Comparison of ENCODE assay signal across 1 cellular context in the genomic region with DNA sequence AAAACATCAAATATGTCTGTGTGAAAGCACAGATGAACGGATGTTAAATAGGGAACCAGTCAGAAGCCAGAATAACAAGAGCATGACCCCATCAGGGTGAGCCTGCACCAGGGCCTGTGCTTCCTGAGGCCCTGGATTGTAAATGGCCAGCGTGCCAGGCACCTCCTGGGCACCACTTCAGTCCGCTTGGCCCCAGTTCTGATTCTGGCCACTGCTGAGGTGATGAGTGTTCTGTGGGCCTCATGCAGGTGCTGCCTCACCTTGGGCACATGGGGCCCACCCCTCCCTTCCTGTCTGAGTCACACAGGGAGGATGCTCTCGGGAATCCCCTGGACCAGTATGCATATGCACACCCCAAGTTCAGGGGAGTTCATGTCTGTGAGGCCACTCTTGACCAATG.
TF ChIP-seq lines count a peak whose summit lies in the region.

No MANE protein-coding gene starts in this region.

TF ChIP-seq in HepG2, 621 proteins besides CTCF, POLR2A, EP300 and RAD21:
- TF ChIP-seq FOSL2 (CRISPR knock-in tag; IDR thresholded peaks at IDR 0.05) (peak; percentile 45; the same call in 1 of the 2 replicates), RXRA (CRISPR knock-in tag; IDR thresholded peaks at IDR 0.05) (peak; percentile 26; the same call in 1 of the 2 replicates)
